In the genomic region with DNA sequence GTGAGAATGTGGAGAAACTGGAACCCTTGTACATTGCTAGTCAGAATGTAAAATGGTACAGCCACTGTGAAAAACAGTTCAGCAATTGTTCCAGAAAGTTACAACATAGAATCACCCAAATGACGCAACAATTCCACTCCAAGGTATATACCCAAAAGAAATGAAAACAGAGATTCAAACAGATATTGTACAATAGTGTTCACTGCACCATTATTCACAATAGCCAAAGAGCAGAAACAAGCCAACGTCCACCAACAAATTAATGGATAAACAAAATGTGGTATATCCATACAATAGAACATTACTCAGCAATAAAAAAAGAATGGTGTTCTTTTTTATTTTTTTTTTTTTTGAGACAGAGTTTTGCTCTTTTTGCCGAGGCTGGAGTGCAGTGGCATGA, we compare ENCODE assay signal across 2 cellular contexts.
A peak's percentile ranks its signal among the peaks of the same experiment; 100 is the strongest.
TF ChIP-seq lines count a peak whose summit lies in the region.

No MANE protein-coding gene starts in this region.

TF ChIP-seq in IMR-90, 13 proteins besides CTCF, POLR2A, EP300 and RAD21:
- TF ChIP-seq CEBPB (IDR thresholded peaks at IDR 0.05; ENCODE audit: low read depth, low read length) = peak; percentile 75
- TF ChIP-seq, protein P1, sequence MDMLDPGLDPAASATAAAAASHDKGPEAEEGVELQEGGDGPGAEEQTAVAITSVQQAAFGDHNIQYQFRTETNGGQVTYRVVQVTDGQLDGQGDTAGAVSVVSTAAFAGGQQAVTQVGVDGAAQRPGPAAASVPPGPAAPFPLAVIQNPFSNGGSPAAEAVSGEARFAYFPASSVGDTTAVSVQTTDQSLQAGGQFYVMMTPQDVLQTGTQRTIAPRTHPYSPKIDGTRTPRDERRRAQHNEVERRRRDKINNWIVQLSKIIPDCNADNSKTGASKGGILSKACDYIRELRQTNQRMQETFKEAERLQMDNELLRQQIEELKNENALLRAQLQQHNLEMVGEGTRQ (IDR thresholded peaks at IDR 0.05; ENCODE audit: low read depth, low read length) = no peak

TF ChIP-seq in liver, 16 proteins besides CTCF, POLR2A, EP300 and RAD21:
- TF ChIP-seq EGR1 (IDR thresholded peaks at IDR 0.05; ENCODE audit: low read depth in 2 of 2) (no peak), FOXA1 (IDR thresholded peaks at IDR 0.05) (no peak), YY1 (IDR thresholded peaks at IDR 0.05) (peak; percentile 38)
